ENCODE assay signal across 1 cellular context in the genomic region with DNA sequence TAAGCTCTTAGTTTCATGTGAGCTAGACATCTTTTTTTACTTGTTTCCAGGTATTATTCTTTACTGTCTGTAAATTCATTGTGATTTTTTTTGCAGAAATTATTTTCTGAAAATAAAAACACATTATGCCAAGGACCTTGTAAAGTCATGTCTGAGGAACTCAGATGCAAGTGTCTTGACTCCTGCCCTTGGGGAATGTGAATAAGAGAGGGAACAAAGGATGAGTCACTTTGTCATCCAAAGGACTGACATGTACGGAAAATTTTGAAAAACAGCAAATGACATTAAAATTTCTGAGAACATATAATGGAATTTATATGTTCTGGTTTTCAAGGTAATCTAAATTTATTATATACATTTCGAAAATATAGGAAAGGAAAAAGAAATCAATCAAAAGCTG.
TF ChIP-seq lines count a peak whose summit lies in the region.

No MANE protein-coding gene starts in this region.

TF ChIP-seq in neural cell, 6 proteins besides CTCF, POLR2A, EP300 and RAD21 (continued from another document):
- TF ChIP-seq, protein P1, sequence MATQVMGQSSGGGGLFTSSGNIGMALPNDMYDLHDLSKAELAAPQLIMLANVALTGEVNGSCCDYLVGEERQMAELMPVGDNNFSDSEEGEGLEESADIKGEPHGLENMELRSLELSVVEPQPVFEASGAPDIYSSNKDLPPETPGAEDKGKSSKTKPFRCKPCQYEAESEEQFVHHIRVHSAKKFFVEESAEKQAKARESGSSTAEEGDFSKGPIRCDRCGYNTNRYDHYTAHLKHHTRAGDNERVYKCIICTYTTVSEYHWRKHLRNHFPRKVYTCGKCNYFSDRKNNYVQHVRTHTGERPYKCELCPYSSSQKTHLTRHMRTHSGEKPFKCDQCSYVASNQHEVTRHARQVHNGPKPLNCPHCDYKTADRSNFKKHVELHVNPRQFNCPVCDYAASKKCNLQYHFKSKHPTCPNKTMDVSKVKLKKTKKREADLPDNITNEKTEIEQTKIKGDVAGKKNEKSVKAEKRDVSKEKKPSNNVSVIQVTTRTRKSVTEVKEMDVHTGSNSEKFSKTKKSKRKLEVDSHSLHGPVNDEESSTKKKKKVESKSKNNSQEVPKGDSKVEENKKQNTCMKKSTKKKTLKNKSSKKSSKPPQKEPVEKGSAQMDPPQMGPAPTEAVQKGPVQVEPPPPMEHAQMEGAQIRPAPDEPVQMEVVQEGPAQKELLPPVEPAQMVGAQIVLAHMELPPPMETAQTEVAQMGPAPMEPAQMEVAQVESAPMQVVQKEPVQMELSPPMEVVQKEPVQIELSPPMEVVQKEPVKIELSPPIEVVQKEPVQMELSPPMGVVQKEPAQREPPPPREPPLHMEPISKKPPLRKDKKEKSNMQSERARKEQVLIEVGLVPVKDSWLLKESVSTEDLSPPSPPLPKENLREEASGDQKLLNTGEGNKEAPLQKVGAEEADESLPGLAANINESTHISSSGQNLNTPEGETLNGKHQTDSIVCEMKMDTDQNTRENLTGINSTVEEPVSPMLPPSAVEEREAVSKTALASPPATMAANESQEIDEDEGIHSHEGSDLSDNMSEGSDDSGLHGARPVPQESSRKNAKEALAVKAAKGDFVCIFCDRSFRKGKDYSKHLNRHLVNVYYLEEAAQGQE (IDR thresholded peaks at IDR 0.05; ENCODE audit: borderline replicate concordance) = no peak
- TF ChIP-seq MXI1 (conservative IDR thresholded peaks at IDR 0.05; ENCODE audit: poor library complexity, severe bottlenecking) = no peak
